Comparison of ENCODE assay signal across 14 cellular contexts in the genomic region with DNA sequence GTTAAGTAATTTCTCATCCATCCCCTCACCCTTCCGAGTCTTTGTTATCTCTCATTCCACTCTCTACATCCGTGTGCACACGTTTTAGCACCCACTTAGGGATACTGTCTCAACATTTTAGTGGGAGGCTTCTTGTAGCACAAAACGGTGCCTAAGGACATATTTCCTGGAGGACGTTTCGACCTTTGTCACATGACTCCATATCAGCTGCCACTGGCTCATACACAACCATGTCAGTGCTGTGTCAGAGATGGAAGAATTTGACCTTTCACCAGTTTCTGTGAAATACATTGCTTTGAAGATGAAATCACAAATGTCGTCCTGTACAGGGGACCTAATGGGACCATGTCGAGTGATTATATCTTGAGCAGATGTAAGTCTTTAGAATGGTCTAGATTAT. TPM values are rescaled to one million over a fixed set of nuclear protein-coding genes. Genes with fewer than 3 reads are reported as not detected.
A peak's percentile ranks its signal among the peaks of the same experiment; 100 is the strongest.
DNase-seq lines count a peak whose midpoint lies in the region; ATAC-seq and TF ChIP-seq lines count a peak whose summit lies in the region.
"Had no signal": no experiment of that assay in that cellular context is flagged by ENCODE, and none has a peak within 500 bp of the region (broad histone marks: within the 10 kb centered on the region; RNA-seq: fewer than 3 reads in every experiment).

No MANE protein-coding gene starts in this region.

- H3K27me3 ChIP-seq in HCT116 (ENCODE audit: insufficient read depth, low read length) (no peaks in the 10 kb centered on the region), lung (ENCODE audit: control insufficient read depth, insufficient read depth) (no peaks in the 10 kb centered on the region)
- H3K27me3 ChIP-seq: BLaER1 treated with 17β-estradiol and CSF1 and Interleukin-3, amounts not matched to agents 10 nM and 100 nM had no signal

- H3K4me3 ChIP-seq in HCT116 (replicated peaks in 1 of 2; ENCODE audit: low read depth in 1 of 2, low read length in 2 of 2), result no peak overlapping the region
- no peak overlapping the region for H3K4me3 ChIP-seq in lung
- H3K4me3 ChIP-seq: BLaER1 treated with 17β-estradiol and CSF1 and Interleukin-3, amounts not matched to agents 10 nM and 100 nM had no signal

- H3K36me3 ChIP-seq in HCT116 (ENCODE audit: control insufficient read depth in 1 of 2, insufficient read depth in 2 of 2, low read length in 2 of 2), result no peaks in the 10 kb centered on the region
- no peaks in the 10 kb centered on the region for H3K36me3 ChIP-seq in lung (ENCODE audit: control insufficient read depth in 2 of 2, insufficient read depth in 2 of 2, low read length in 2 of 2)
- H3K36me3 ChIP-seq: BLaER1 treated with 17β-estradiol and CSF1 and Interleukin-3, amounts not matched to agents 10 nM and 100 nM had no signal

- POLR2A ChIA-PET in HCT116 (lab: Charles Lee), result no interaction called here
- POLR2A ChIA-PET in WTC11 (lab: Charles Lee), result no interaction called here

- H3K4me1 Mint-ChIP-seq in WTC11, result peaks cover 85% of the 10 kb centered on the region
- H3K4me1 Mint-ChIP-seq: CD4-positive, CD25-positive, alpha-beta regulatory T cell; IgD-negative memory B cell had no signal

- peaks cover 6% of the 10 kb centered on the region for H3K9me3 Mint-ChIP-seq in WTC11

- ATAC-seq in HCT116 (no peak), WTC11 (no peak), lung (ENCODE audit: insufficient read depth, low FRiP score) (no peak), HG03469 (IDR thresholded peaks at IDR 0.05; ENCODE audit: unreplicated experiment) (no peak), GM18868 (IDR thresholded peaks at IDR 0.05; ENCODE audit: unreplicated experiment) (no peak)

- H4K20me1 ChIP-seq in HCT116 (ENCODE audit: insufficient read depth), result no peaks in the 10 kb centered on the region
- H4K20me1 ChIP-seq: BLaER1 treated with 17β-estradiol and CSF1 and Interleukin-3, amounts not matched to agents 10 nM and 100 nM had no signal

- RAD21 ChIA-PET in HCT116 (lab: Charles Lee; ENCODE audit: low non-redundant PET in 1 of 2, low total read pairs in 2 of 2, uncharacterized antibody in 2 of 2, unreplicated experiment in 2 of 2), result no interaction called here

- BruUV-seq in HCT116 (replicated peaks; lab: Mats Ljungman, UMichigan), result no TSS peak

- H3K27ac ChIP-seq in HCT116 (ENCODE audit: low read depth, low read length) (no peak overlapping the region), lung (ENCODE audit: low read depth in 1 of 2, low read length in 1 of 2) (no peak overlapping the region)
- H3K27ac ChIP-seq: BLaER1 treated with 17β-estradiol and CSF1 and Interleukin-3, amounts not matched to agents 10 nM and 100 nM had no signal

- H3K9me2 ChIP-seq in HCT116 (ENCODE audit: insufficient read depth), result no peaks in the 10 kb centered on the region

- H3K4me3 Mint-ChIP-seq in WTC11, result no peak overlapping the region
- H3K4me3 Mint-ChIP-seq: CD4-positive, CD25-positive, alpha-beta regulatory T cell; H9; IgD-negative memory B cell had no signal

- no peaks in the 10 kb centered on the region for H3K79me2 ChIP-seq in HCT116 (ENCODE audit: insufficient read depth, low read length)

- peak overlapping the region; percentile 66 for H3K27ac Mint-ChIP-seq in WTC11
- H3K27ac Mint-ChIP-seq: CD4-positive, CD25-positive, alpha-beta regulatory T cell; IgD-negative memory B cell had no signal

- H3K4me1 ChIP-seq in HCT116 (ENCODE audit: control insufficient read depth in 1 of 2, insufficient read depth in 2 of 2, low read length in 2 of 2), result peaks cover 27 to 52% of the 10 kb centered on the region in 2 experiments
- no peaks in the 10 kb centered on the region for H3K4me1 ChIP-seq in lung (ENCODE audit: control insufficient read depth in 2 of 2, insufficient read depth in 2 of 2, low read length in 2 of 2)

- H3K9ac ChIP-seq in HCT116 (ENCODE audit: low read length), result no peak overlapping the region
- H3K9ac ChIP-seq: BLaER1 treated with 17β-estradiol and CSF1 and Interleukin-3, amounts not matched to agents 10 nM and 100 nM had no signal

- WGBS in lung, 2 donors, result 74 to 83% methylated on average over 8 of the region's 8 CpGs

- intact Hi-C loops in HCT116 (cut with micrococcal nuclease), result no loop called here

- no peak for DNase-seq in HCT116 (ENCODE audit: low read depth, low spot score)
- no peak for DNase-seq in WTC11 (ENCODE audit: low spot score)
- DNase-seq in lung (ENCODE audit: low spot score), result peak; percentile 9
- DNase-seq in activated CD4-positive, alpha-beta T cell treated with anti-CD3 and anti-CD28 coated beads, Interleukin-2, amount 50 U/mL, for 1 hour, result no peak
- DNase-seq in NCI-H526 treated with DMSO at 0.1 percent for 48 hours (lab: John Stamatoyannopoulos, UW), result no peak
- DNase-seq: ACHN; CD4-positive, CD25-positive, alpha-beta regulatory T cell; DMS79; GOT3; H9 had no signal

- H3K36me3 Mint-ChIP-seq in WTC11, result peaks cover 52% of the 10 kb centered on the region
- H3K36me3 Mint-ChIP-seq: CD4-positive, CD25-positive, alpha-beta regulatory T cell had no signal

- CTCF ChIA-PET in HCT116 (lab: Charles Lee) (no interaction called here), WTC11 (lab: Charles Lee) (no interaction called here)

- peak overlapping the region; percentile 18 for H2AFZ ChIP-seq in HCT116 (ENCODE audit: low read depth, low read length, poor library complexity, severe bottlenecking)

- TF ChIP-seq POLR2A in HCT116 (IDR thresholded peaks at IDR 0.05; ENCODE audit: borderline replicate concordance, extremely low read depth, insufficient read depth, insufficient read length), result no peak

- no peaks in the 10 kb centered on the region for H3K9me3 ChIP-seq in HCT116 (ENCODE audit: control insufficient read depth in 1 of 2, insufficient read depth in 1 of 2, low read depth in 1 of 2, low read length in 2 of 2)
- H3K9me3 ChIP-seq in lung (ENCODE audit: control insufficient read depth in 2 of 2, insufficient read depth in 1 of 2, low read length in 1 of 2), result peaks cover 3 to 4% of the 10 kb centered on the region in 2 donors

- TF ChIP-seq CTCF in HCT116 (IDR thresholded peaks at IDR 0.05 in 2 of 3, conservative IDR thresholded peaks at IDR 0.05 in 1 of 3; ENCODE audit: borderline replicate concordance in 1 of 3, insufficient read depth in 1 of 3, low read depth in 2 of 3, low read length in 2 of 3) (no peak), WTC11 (IDR thresholded peaks at IDR 0.05) (no peak), lung (IDR thresholded peaks at IDR 0.05; ENCODE audit: control extremely low read depth, extremely low read depth) (no peak)

- H3K4me2 ChIP-seq in HCT116 (ENCODE audit: low read length), result peak overlapping the region; percentile 15; the same call in 1 of the 2 replicates
- H3K4me2 ChIP-seq: BLaER1 treated with 17β-estradiol and CSF1 and Interleukin-3, amounts not matched to agents 10 nM and 100 nM had no signal

- TF ChIP-seq RAD21 in HCT116 (IDR thresholded peaks at IDR 0.05; ENCODE audit: low read depth), result no peak

- no peaks in the 10 kb centered on the region for H3K27me3 Mint-ChIP-seq in WTC11 (ENCODE audit: low read depth)
- H3K27me3 Mint-ChIP-seq: IgD-negative memory B cell had no signal

TF ChIP-seq in HCT116, 20 proteins besides CTCF, POLR2A, EP300 and RAD21 (continues in another document):
- TF ChIP-seq ZFX (IDR thresholded peaks at IDR 0.05) (no peak), EZH2phosphoT487 (IDR thresholded peaks at IDR 0.05; ENCODE audit: borderline replicate concordance) (no peak)
- TF ChIP-seq, protein P1, sequence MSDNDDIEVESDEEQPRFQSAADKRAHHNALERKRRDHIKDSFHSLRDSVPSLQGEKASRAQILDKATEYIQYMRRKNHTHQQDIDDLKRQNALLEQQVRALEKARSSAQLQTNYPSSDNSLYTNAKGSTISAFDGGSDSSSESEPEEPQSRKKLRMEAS (IDR thresholded peaks at IDR 0.05), result no peak
- TF ChIP-seq, protein P2, sequence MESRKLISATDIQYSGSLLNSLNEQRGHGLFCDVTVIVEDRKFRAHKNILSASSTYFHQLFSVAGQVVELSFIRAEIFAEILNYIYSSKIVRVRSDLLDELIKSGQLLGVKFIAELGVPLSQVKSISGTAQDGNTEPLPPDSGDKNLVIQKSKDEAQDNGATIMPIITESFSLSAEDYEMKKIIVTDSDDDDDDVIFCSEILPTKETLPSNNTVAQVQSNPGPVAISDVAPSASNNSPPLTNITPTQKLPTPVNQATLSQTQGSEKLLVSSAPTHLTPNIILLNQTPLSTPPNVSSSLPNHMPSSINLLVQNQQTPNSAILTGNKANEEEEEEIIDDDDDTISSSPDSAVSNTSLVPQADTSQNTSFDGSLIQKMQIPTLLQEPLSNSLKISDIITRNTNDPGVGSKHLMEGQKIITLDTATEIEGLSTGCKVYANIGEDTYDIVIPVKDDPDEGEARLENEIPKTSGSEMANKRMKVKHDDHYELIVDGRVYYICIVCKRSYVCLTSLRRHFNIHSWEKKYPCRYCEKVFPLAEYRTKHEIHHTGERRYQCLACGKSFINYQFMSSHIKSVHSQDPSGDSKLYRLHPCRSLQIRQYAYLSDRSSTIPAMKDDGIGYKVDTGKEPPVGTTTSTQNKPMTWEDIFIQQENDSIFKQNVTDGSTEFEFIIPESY (IDR thresholded peaks at IDR 0.05; ENCODE audit: extremely low read depth, insufficient replicate concordance, low read length), result no peak

TF ChIP-seq in WTC11, 78 proteins besides CTCF, POLR2A, EP300 and RAD21 (continues in another document):
- TF ChIP-seq, protein P3, sequence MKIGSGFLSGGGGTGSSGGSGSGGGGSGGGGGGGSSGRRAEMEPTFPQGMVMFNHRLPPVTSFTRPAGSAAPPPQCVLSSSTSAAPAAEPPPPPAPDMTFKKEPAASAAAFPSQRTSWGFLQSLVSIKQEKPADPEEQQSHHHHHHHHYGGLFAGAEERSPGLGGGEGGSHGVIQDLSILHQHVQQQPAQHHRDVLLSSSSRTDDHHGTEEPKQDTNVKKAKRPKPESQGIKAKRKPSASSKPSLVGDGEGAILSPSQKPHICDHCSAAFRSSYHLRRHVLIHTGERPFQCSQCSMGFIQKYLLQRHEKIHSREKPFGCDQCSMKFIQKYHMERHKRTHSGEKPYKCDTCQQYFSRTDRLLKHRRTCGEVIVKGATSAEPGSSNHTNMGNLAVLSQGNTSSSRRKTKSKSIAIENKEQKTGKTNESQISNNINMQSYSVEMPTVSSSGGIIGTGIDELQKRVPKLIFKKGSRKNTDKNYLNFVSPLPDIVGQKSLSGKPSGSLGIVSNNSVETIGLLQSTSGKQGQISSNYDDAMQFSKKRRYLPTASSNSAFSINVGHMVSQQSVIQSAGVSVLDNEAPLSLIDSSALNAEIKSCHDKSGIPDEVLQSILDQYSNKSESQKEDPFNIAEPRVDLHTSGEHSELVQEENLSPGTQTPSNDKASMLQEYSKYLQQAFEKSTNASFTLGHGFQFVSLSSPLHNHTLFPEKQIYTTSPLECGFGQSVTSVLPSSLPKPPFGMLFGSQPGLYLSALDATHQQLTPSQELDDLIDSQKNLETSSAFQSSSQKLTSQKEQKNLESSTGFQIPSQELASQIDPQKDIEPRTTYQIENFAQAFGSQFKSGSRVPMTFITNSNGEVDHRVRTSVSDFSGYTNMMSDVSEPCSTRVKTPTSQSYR (CRISPR knock-in tag; IDR thresholded peaks at IDR 0.05), result no peak

RNA-seq across cellular contexts. Expression of a gene that starts 15.6 kb away (rescaled TPM):
- total RNA-seq in HCT116 (2021; ENCODE audit: unreplicated experiment) (1.2 TPM), WTC11 (2021) (25.8 to 33.3 TPM (median 32.4 TPM) in 3 replicates), lung (1 to 10 TPM in 1 of 2 donors, under 1 TPM in 1; 0.94 to 1.1 TPM)
- polyA plus RNA-seq in HCT116 (2012), result 0.79 and 1.0 TPM in 2 replicates
- under 1 TPM; 0.02 to 0.06 TPM for polyA plus RNA-seq in lung
- total RNA-seq: CD4-positive, CD25-positive, alpha-beta regulatory T cell had no signal
- polyA plus RNA-seq: CD4-positive, CD25-positive, alpha-beta regulatory T cell; IgD-negative memory B cell had no signal

Comparison
In these comparisons a context has a peak if more than half of its experiments do, and no peak if none do; other contexts are left out.
1. RNA of a gene that starts 15.6 kb away (total RNA-seq): 25.8 to 33.3 TPM in WTC11; 1.2 TPM in HCT116 (single experiment) and 0.94 to 1.1 TPM in lung; every median in the first group is over 10 times any median in the second.